12 cellular contexts compared by ENCODE assay signal in genomic region chr2:181309161-181309560, GRCh38.
A peak's percentile ranks its signal among the peaks of the same experiment; 100 is the strongest.
DNase-seq lines count a peak whose midpoint lies in the region; ATAC-seq and TF ChIP-seq lines count a peak whose summit lies in the region.
"Had no signal": no experiment of that assay in that cellular context is flagged by ENCODE, and none has a peak within 500 bp of the region (broad histone marks: within the 10 kb centered on the region; RNA-seq: fewer than 3 reads in every experiment).

No MANE protein-coding gene starts in this region.

- H3K36me3 Mint-ChIP-seq in T-helper 17 cell (ENCODE audit: low read depth) = peaks cover 2% of the 10 kb centered on the region
- H3K36me3 Mint-ChIP-seq: type B pancreatic cell had no signal

- no peak for TF ChIP-seq POLR2A in vagina (IDR thresholded peaks at IDR 0.05)

- no peaks in the 10 kb centered on the region for H3K27me3 ChIP-seq in BLaER1
- H3K27me3 ChIP-seq in left lung = no peaks in the 10 kb centered on the region
- H3K27me3 ChIP-seq in vagina = no peaks in the 10 kb centered on the region

- intact Hi-C loops in left lung (cut with DNase I) = no loop called here
- intact Hi-C loops in vagina (cut with DNase I) = no loop called here

- peak overlapping the region; percentile 74 for H3K4me3 Mint-ChIP-seq in T-helper 17 cell
- H3K4me3 Mint-ChIP-seq: type B pancreatic cell had no signal

- peak overlapping the region; percentile 78 for H3K9ac ChIP-seq in BLaER1
- H3K9ac ChIP-seq: parathyroid adenoma had no signal

- peak overlapping the region; percentile 99 for H3K27ac Mint-ChIP-seq in T-helper 17 cell
- H3K27ac Mint-ChIP-seq: type B pancreatic cell had no signal

- H3K4me1 ChIP-seq in BLaER1 = peaks cover 91% of the 10 kb centered on the region
- H3K4me1 ChIP-seq in left lung = peaks cover 0 to 58% of the 10 kb centered on the region in 2 donors
- H3K4me1 ChIP-seq in vagina = peaks cover 13% of the 10 kb centered on the region
- H3K4me1 ChIP-seq: parathyroid adenoma had no signal

- H3K36me3 ChIP-seq in BLaER1 (no peaks in the 10 kb centered on the region), left lung (no peaks in the 10 kb centered on the region), vagina (no peaks in the 10 kb centered on the region)

- H3K4me2 ChIP-seq in BLaER1 = peak overlapping the region; percentile 85

- H3K4me3 ChIP-seq in BLaER1 = peak overlapping the region; percentile 59
- H3K4me3 ChIP-seq in Jurkat, Clone E6-1 (ENCODE audit: low read length) = peak overlapping the region; percentile 45
- H3K4me3 ChIP-seq in left lung = peak overlapping the region in 1 of 2 donors; percentile 13
- no peak overlapping the region for H3K4me3 ChIP-seq in vagina

- no peak for DNase-seq in Jurkat, Clone E6-1 (ENCODE audit: low read depth, low spot score)
- DNase-seq in T-helper 17 cell (no peak), left lung (no peak), vagina (ENCODE audit: extremely low spot score in 2 of 2) (no peak), AG08396 (ENCODE audit: low spot score) (no peak)
- DNase-seq: SHP77; stimulated activated CD4-positive, alpha-beta T cell treated with anti-CD3 and anti-CD28 coated beads, Interleukin-4, amount 100 ng/mL, for 24 hours had no signal

- H4K20me1 ChIP-seq in BLaER1 = no peaks in the 10 kb centered on the region

- H3K27ac ChIP-seq in BLaER1 (peak overlapping the region; percentile 92), left lung (peak overlapping the region; percentile 11 to 78), vagina (no peak overlapping the region)
- H3K27ac ChIP-seq: parathyroid adenoma had no signal

- peaks cover 59% of the 10 kb centered on the region for H3K4me1 Mint-ChIP-seq in T-helper 17 cell

- H3K27me3 Mint-ChIP-seq in T-helper 17 cell = no peaks in the 10 kb centered on the region
- H3K27me3 Mint-ChIP-seq: type B pancreatic cell had no signal

- ATAC-seq in T-helper 17 cell (no peak), left lung (no peak), GM19023 (IDR thresholded peaks at IDR 0.05; ENCODE audit: unreplicated experiment) (no peak), GM19455 (IDR thresholded peaks at IDR 0.05; ENCODE audit: unreplicated experiment) (no peak)

- H3K9me3 ChIP-seq in BLaER1 = no peaks in the 10 kb centered on the region
- H3K9me3 ChIP-seq in T-helper 17 cell (ENCODE audit: control insufficient read depth, low read length, poor library complexity, severe bottlenecking) = no peaks in the 10 kb centered on the region
- no peaks in the 10 kb centered on the region for H3K9me3 ChIP-seq in left lung
- H3K9me3 ChIP-seq in vagina = no peaks in the 10 kb centered on the region

- TF ChIP-seq CTCF in left lung (IDR thresholded peaks at IDR 0.05) = no peak
- TF ChIP-seq CTCF in vagina (IDR thresholded peaks at IDR 0.05) = no peak

Comparison
In these comparisons a context has a peak if more than half of its experiments do, and no peak if none do; other contexts are left out.
1. H3K4me3 ChIP-seq: peak in BLaER1 (single experiment) and Jurkat, Clone E6-1 (single experiment); none in vagina (0 of 2).